In the genomic region with DNA sequence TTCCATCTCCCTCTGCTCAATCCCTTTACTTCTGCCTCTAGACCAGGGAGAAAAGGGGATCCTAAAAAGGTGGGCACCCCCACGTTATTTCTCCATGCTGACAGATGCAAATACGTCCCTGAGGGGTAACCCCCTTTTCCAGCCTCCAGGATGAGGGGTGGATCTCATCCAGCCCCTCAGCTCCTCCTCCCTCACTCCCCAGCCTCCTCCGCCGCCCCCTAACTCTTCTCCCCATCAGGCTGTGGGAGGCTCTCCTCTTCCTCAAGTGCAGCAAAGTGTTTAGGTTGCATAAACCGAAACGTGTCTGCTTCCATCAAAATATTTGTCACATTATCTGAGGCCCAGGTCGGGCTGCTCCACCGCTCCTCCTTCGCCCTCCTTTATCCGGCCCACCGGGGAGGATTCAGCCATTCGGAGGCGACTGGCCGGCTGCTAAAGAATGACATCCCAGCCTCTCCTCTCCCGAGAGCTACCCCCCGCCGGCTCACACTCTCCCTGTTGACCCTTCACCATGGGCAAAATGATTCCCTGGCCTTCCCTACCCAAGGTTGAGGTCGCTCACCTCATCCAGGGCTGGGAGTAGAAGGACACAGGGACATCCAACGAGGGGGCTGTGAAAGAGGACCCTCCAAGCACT, we compare ENCODE assay signal across 1 cellular context.
A peak's percentile ranks its signal among the peaks of the same experiment; 100 is the strongest.
TF ChIP-seq lines count a peak whose summit lies in the region.

No MANE protein-coding gene starts in this region.

TF ChIP-seq in GM23338, 12 proteins besides CTCF, POLR2A, EP300 and RAD21 (continued from another document):
- TF ChIP-seq, protein P1, sequence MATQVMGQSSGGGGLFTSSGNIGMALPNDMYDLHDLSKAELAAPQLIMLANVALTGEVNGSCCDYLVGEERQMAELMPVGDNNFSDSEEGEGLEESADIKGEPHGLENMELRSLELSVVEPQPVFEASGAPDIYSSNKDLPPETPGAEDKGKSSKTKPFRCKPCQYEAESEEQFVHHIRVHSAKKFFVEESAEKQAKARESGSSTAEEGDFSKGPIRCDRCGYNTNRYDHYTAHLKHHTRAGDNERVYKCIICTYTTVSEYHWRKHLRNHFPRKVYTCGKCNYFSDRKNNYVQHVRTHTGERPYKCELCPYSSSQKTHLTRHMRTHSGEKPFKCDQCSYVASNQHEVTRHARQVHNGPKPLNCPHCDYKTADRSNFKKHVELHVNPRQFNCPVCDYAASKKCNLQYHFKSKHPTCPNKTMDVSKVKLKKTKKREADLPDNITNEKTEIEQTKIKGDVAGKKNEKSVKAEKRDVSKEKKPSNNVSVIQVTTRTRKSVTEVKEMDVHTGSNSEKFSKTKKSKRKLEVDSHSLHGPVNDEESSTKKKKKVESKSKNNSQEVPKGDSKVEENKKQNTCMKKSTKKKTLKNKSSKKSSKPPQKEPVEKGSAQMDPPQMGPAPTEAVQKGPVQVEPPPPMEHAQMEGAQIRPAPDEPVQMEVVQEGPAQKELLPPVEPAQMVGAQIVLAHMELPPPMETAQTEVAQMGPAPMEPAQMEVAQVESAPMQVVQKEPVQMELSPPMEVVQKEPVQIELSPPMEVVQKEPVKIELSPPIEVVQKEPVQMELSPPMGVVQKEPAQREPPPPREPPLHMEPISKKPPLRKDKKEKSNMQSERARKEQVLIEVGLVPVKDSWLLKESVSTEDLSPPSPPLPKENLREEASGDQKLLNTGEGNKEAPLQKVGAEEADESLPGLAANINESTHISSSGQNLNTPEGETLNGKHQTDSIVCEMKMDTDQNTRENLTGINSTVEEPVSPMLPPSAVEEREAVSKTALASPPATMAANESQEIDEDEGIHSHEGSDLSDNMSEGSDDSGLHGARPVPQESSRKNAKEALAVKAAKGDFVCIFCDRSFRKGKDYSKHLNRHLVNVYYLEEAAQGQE (IDR thresholded peaks at IDR 0.05; ENCODE audit: unreplicated experiment): no peak
- TF ChIP-seq CREB1 (CRISPR knock-in tag; IDR thresholded peaks at IDR 0.05; ENCODE audit: low read depth): no peak
- TF ChIP-seq EZH2 (IDR thresholded peaks at IDR 0.05; ENCODE audit: low read depth, unreplicated experiment): peak; percentile 51
- TF ChIP-seq ZNF114 (CRISPR knock-in tag; IDR thresholded peaks at IDR 0.05): no peak
